Comparison of ENCODE assay signal across 30 cellular contexts in genomic region chr20:18815194-18815942, GRCh38. TPM values are rescaled to one million over a fixed set of nuclear protein-coding genes. Genes with fewer than 3 reads are reported as not detected.
"Had no signal": no experiment of that assay in that cellular context is flagged by ENCODE, and none has a peak within 500 bp of the region (broad histone marks: within the 10 kb centered on the region; RNA-seq: fewer than 3 reads in every experiment).

No MANE protein-coding gene starts in this region.

- H3K4me3 Mint-ChIP-seq: T-cell had no signal

- H3K9me3 ChIP-seq: SK-N-SH had no signal

- H3K4me1 Mint-ChIP-seq: T-cell had no signal

- DNase-seq: IMR-90; Kasumi-1; MV-4-11; NCI-H1048; NCI-H1105 treated with DMSO at 0.1 percent for 48 hours; NCI-H1436; NCI-H187; NCI-H2029; NCI-H2081 treated with DMSO at 0.1 percent for 48 hours; NCI-H2171; NCI-H226; NCI-H446; NCI-H510A; NCI-H524 treated with DMSO at 0.1 percent for 48 hours; NCI-H69; NCI-H774; NK-92 treated with Interleukin-12 subunit alpha and Interleukin-12 subunit beta, amount 100 ng/mL, for 24 hours; PC-3; SHP77; SK-N-SH; SW 1271; T-cell had no signal

- H3K36me3 Mint-ChIP-seq: T-cell had no signal

- H3K9ac ChIP-seq: KMS-11, SK-N-SH had no signal

- H3K9me3 Mint-ChIP-seq: T-cell had no signal

- ATAC-seq: HepG2, Panc1, PC-3, T-cell had no signal

- FAIRE-seq: HepG2 had no signal

- H3K4me2 ChIP-seq: KMS-11, SK-N-SH had no signal

- H3K27ac ChIP-seq: KMS-11, RWPE1 had no signal

- H3K27ac Mint-ChIP-seq: T-cell had no signal

RNA-seq across cellular contexts. Expression of gene SCP2D1, which starts 1.8 kb away (rescaled TPM):
- total RNA-seq: HepG2, HT1080, IMR-90, M059J, OCI-LY7, PC-3, SK-MEL-5, T-cell had no signal
- polyA plus RNA-seq: HepG2, IMR-90, SK-N-SH had no signal
